25 cellular contexts compared by ENCODE assay signal in genomic region chr20:49122920-49123319, GRCh38.
DNase-seq lines count a peak whose midpoint lies in the region; ATAC-seq, FAIRE-seq and TF ChIP-seq lines count a peak whose summit lies in the region.
"Had no signal": no experiment of that assay in that cellular context is flagged by ENCODE, and none has a peak within 500 bp of the region (broad histone marks: within the 10 kb centered on the region; RNA-seq: fewer than 3 reads in every experiment).

No MANE protein-coding gene starts in this region.

- H2BK120ac ChIP-seq in H1 (replicated peaks; ENCODE audit: low read depth, low read length): no peak overlapping the region

- H3K79me1 ChIP-seq in H1 (ENCODE audit: low read depth, low read length): no peaks in the 10 kb centered on the region

- H3K4me2 ChIP-seq in K562 (ENCODE audit: insufficient read depth, low read length) (no peak overlapping the region), H1 (ENCODE audit: insufficient read depth in 1 of 2, low read depth in 2 of 2, low read length in 2 of 2) (no peak overlapping the region), HepG2 (ENCODE audit: low read depth, low read length) (no peak overlapping the region)
- H3K4me2 ChIP-seq: BLaER1 treated with 17β-estradiol and CSF1 and Interleukin-3, amounts not matched to agents 10 nM and 100 nM had no signal

- H4K8ac ChIP-seq in H1 (ENCODE audit: extremely low read depth, insufficient read depth, low read length): peak overlapping the region; percentile 69; the same call in 1 of the 2 replicates

- H4K91ac ChIP-seq in H1 (replicated peaks; ENCODE audit: insufficient read length, low read length): no peak overlapping the region

- H3K14ac ChIP-seq in H1 (ENCODE audit: insufficient read length): no peak overlapping the region

- no peak overlapping the region for H3K9ac ChIP-seq in K562 (ENCODE audit: insufficient read depth in 1 of 2, low read depth in 2 of 2, low read length in 2 of 2)
- H3K9ac ChIP-seq in H1 (replicated peaks in 1 of 4; ENCODE audit: extremely low read depth in 1 of 4, low read depth in 3 of 4, low read length in 3 of 4): no peak overlapping the region
- no peak overlapping the region for H3K9ac ChIP-seq in HepG2 (ENCODE audit: insufficient read depth, low read depth, low read length)
- H3K9ac ChIP-seq: BLaER1 treated with 17β-estradiol and CSF1 and Interleukin-3, amounts not matched to agents 10 nM and 100 nM had no signal

- no peak overlapping the region for H3K56ac ChIP-seq in H1 (replicated peaks; ENCODE audit: insufficient read length, low read depth, low read length)

- WGBS in K562 (ENCODE audit: insufficient coverage, low coverage, missing lambda C conversion rate): 90% methylated on average over 13 of the region's 13 CpGs
- 97% methylated on average over 12 of the region's 13 CpGs; no CpG with 5 or more reads in 1 of the 2 experiments for WGBS in H1 (ENCODE audit: extremely low coverage in 1 of 2, insufficient coverage in 1 of 2, insufficient read length in 1 of 2, insufficient replicate concordance in 2 of 2, low coverage in 1 of 2, low lambda C conversion rate in 2 of 2, missing lambda C conversion rate in 1 of 2), 2 experiments
- 91% methylated on average over 13 of the region's 13 CpGs for WGBS in HepG2 (ENCODE audit: low lambda C conversion rate)

- H2BK15ac ChIP-seq in H1 (ENCODE audit: low read length): no peak overlapping the region

- no peak overlapping the region for H2AK5ac ChIP-seq in H1 (ENCODE audit: low read depth, low read length)

- POLR2A ChIA-PET in K562 (lab: Yijun Ruan, JAX): no interaction called here
- POLR2A ChIA-PET in H1 (lab: Charles Lee; ENCODE audit: partially characterized antibody): no interaction called here
- POLR2A ChIA-PET in HepG2 (lab: Yijun Ruan, JAX): interaction anchor here (1.0 kb wide), 1 partner anchor 137 kb away, joined by 3 read pairs; no protein-coding TSS in a partner anchor

- BruUV-seq in K562 (replicated peaks; lab: Mats Ljungman, UMichigan) (no TSS peak), HepG2 (replicated peaks; lab: Mats Ljungman, UMichigan) (no TSS peak)

- in situ Hi-C loops in K562 (cut with MboI): no loop called here
- in situ Hi-C loops in HepG2 (cut with HindIII; ENCODE audit: extremely low pct_ligation_motif_present, low pct_unique_long_range_greater_than_20kb): no loop called here
- in situ Hi-C loops in GM13977 (cut with MboI; ENCODE audit: low pct_unique_long_range_greater_than_20kb, low sequenced_read_pairs, unreplicated experiment): no loop called here

- H3K23ac ChIP-seq in H1 (ENCODE audit: insufficient read length): no peak overlapping the region

- intact Hi-C loops in K562 (cut with micrococcal nuclease) (no loop called here), HepG2 (cut with micrococcal nuclease; ENCODE audit: unreplicated experiment) (no loop called here)

- TF ChIP-seq RAD21 in K562 (CRISPR knock-in tag; conservative IDR thresholded peaks at IDR 0.05 in 1 of 2, IDR thresholded peaks at IDR 0.05 in 1 of 2): no peak
- TF ChIP-seq RAD21 in H1 (IDR thresholded peaks at IDR 0.05 in 1 of 2, conservative IDR thresholded peaks at IDR 0.05 in 1 of 2; ENCODE audit: low read depth in 2 of 2, low read length in 2 of 2): no peak
- TF ChIP-seq RAD21 in HepG2 (CRISPR knock-in tag; IDR thresholded peaks at IDR 0.05): no peak

- H3K36me3 ChIP-seq in K562 (ENCODE audit: control insufficient read depth, insufficient read depth, low read length) (peaks cover 75% of the 10 kb centered on the region), H1 (ENCODE audit: control insufficient read depth in 2 of 4, insufficient read depth in 4 of 4, low read length in 3 of 4) (peaks cover 10 to 40% (median 34%) of the 10 kb centered on the region in 4 experiments; a peak in 7 of 8 replicates), HepG2 (replicated peaks in 1 of 2; ENCODE audit: control insufficient read depth in 1 of 2, insufficient read depth in 2 of 2, low read length in 2 of 2) (peaks cover 45 to 75% of the 10 kb centered on the region in 2 experiments)

- H3K9me3 ChIP-seq in K562 (replicated peaks; ENCODE audit: control insufficient read depth, insufficient read depth, low read depth, low read length) (no peaks in the 10 kb centered on the region), H1 (ENCODE audit: insufficient read depth in 2 of 2, low read depth in 1 of 2, low read length in 1 of 2) (no peaks in the 10 kb centered on the region), HepG2 (ENCODE audit: low read length) (no peaks in the 10 kb centered on the region)
- H3K9me3 ChIP-seq: BLaER1 treated with 17β-estradiol and CSF1 and Interleukin-3, amounts not matched to agents 10 nM and 100 nM; Caco-2 had no signal

- H2BK5ac ChIP-seq in H1 (ENCODE audit: low read depth, low read length): no peak overlapping the region

- no peaks in the 10 kb centered on the region for H3K23me2 ChIP-seq in H1 (ENCODE audit: low read depth, low read length)

- CTCF ChIA-PET in K562 (lab: Yijun Ruan, JAX; ENCODE audit: low intra/inter-chr PET ratio) (interaction anchor here (0.5 kb wide), 1 partner anchor 256 kb away, joined by 3 read pairs; no protein-coding TSS in a partner anchor), H1 (lab: Charles Lee; ENCODE audit: partially characterized antibody) (no interaction called here), HepG2 (lab: Yijun Ruan, JAX; ENCODE audit: low intra/inter-chr PET ratio, low total read pairs) (no interaction called here)

- H3K27me3 ChIP-seq in K562 (ENCODE audit: control insufficient read depth in 2 of 2, insufficient read depth in 2 of 2, low read length in 2 of 2): no peaks in the 10 kb centered on the region
- H3K27me3 ChIP-seq in H1 (replicated peaks in 1 of 4; ENCODE audit: control insufficient read depth in 3 of 4, extremely low read depth in 1 of 4, insufficient read depth in 3 of 4, low read length in 3 of 4): no peaks in the 10 kb centered on the region
- H3K27me3 ChIP-seq in HepG2 (ENCODE audit: control insufficient read depth in 1 of 2, insufficient read depth in 2 of 2, low read length in 2 of 2): no peaks in the 10 kb centered on the region
- H3K27me3 ChIP-seq: BLaER1 treated with 17β-estradiol and CSF1 and Interleukin-3, amounts not matched to agents 10 nM and 100 nM had no signal

- no peak overlapping the region for H4K5ac ChIP-seq in H1 (ENCODE audit: insufficient read length, low read depth, low read length)

- no peak overlapping the region for H2BK20ac ChIP-seq in H1 (ENCODE audit: low read length)

- no peak overlapping the region for H3K18ac ChIP-seq in H1 (ENCODE audit: extremely low read depth, low read length)

- H2BK12ac ChIP-seq in H1 (ENCODE audit: low read depth, low read length): no peak overlapping the region

- DNase-seq in D341Med (ENCODE audit: low spot score): peak; percentile 82
- DNase-seq in K562 (ENCODE audit: extremely low read depth in 1 of 4, low spot score in 3 of 4): no peak
- DNase-seq in H1 (ENCODE audit: low read depth in 1 of 2, low spot score in 2 of 2): no peak
- DNase-seq in HepG2 (ENCODE audit: low spot score): no peak
- DNase-seq in AG20443 (ENCODE audit: low spot score): no peak
- no peak for DNase-seq in ureter (ENCODE audit: low spot score)
- DNase-seq in GM13977 (ENCODE audit: low spot score): no peak
- DNase-seq in stimulated activated CD4-positive, alpha-beta T cell treated with anti-CD3 and anti-CD28 coated beads, Interleukin-15, amount 100 ng/mL, for 24 hours: no peak
- DNase-seq: 8988T; ACHN; AML-193; Caco-2; Calu3; CD4-positive, alpha-beta T cell; CD8-positive, alpha-beta T cell; DMS 273 treated with DMSO at 0.1 percent for 48 hours; DMS153; DMS79 treated with DMSO at 0.1 percent for 48 hours; GF-D8 had no signal

- H3K9me1 ChIP-seq in K562 (ENCODE audit: control insufficient read depth, insufficient read depth, low read length): no peaks in the 10 kb centered on the region

- H3K4ac ChIP-seq in H1 (replicated peaks; ENCODE audit: insufficient read length, low read depth, low read length): no peak overlapping the region

- no peaks in the 10 kb centered on the region for H4K20me1 ChIP-seq in K562 (replicated peaks; ENCODE audit: control insufficient read depth, insufficient read depth, low read length)
- peaks cover 0 to 2% of the 10 kb centered on the region in 2 experiments for H4K20me1 ChIP-seq in H1 (replicated peaks in 1 of 2; ENCODE audit: control insufficient read depth in 1 of 2, insufficient read depth in 2 of 2, low read length in 2 of 2)
- H4K20me1 ChIP-seq in HepG2 (ENCODE audit: insufficient read depth, low read length): no peaks in the 10 kb centered on the region; the same call in 1 of the 2 replicates

- FAIRE-seq in K562 (lab: Jason Lieb, UNC) (no peak), H1 (lab: Jason Lieb, UNC) (no peak), HepG2 (lab: Jason Lieb, UNC) (no peak)
- FAIRE-seq: A204.1, G401.6, GM12891, GM18507 had no signal

- no peaks in the 10 kb centered on the region; the same call in 2 of the 3 replicates for H3K79me2 ChIP-seq in K562 (ENCODE audit: control insufficient read depth, insufficient read depth, low read length)
- H3K79me2 ChIP-seq in H1 (ENCODE audit: control insufficient read depth in 1 of 2, insufficient read depth in 2 of 2, low read length in 2 of 2): no peaks in the 10 kb centered on the region
- H3K79me2 ChIP-seq in HepG2 (ENCODE audit: insufficient read depth, low read length): no peaks in the 10 kb centered on the region

- H3K4me3 ChIP-seq in K562: no peak overlapping the region
- no peak overlapping the region for H3K4me3 ChIP-seq in H1 (ENCODE audit: extremely low read depth in 1 of 4, insufficient read depth in 2 of 4, low read depth in 3 of 4, low read length in 4 of 4)
- no peak overlapping the region for H3K4me3 ChIP-seq in HepG2 (replicated peaks in 1 of 3; ENCODE audit: insufficient read depth in 1 of 3, low read depth in 2 of 3, low read length in 3 of 3)
- H3K4me3 ChIP-seq: BLaER1 treated with 17β-estradiol and CSF1 and Interleukin-3, amounts not matched to agents 10 nM and 100 nM had no signal

- TF ChIP-seq EP300 in K562 (IDR thresholded peaks at IDR 0.05; ENCODE audit: low read length): no peak
- no peak for TF ChIP-seq EP300 in H1 (IDR thresholded peaks at IDR 0.05; ENCODE audit: borderline replicate concordance in 1 of 2, low read depth in 2 of 2, low read length in 2 of 2)
- no peak for TF ChIP-seq EP300 in HepG2 (IDR thresholded peaks at IDR 0.05; ENCODE audit: low read depth in 2 of 2, low read length in 2 of 2)
- TF ChIP-seq EP300 in HepG2 (CRISPR knock-in tag; IDR thresholded peaks at IDR 0.05; ENCODE audit: borderline replicate concordance): no peak

- H3K27ac ChIP-seq in K562 (ENCODE audit: extremely low read depth, low read depth, low read length): no peak overlapping the region
- no peak overlapping the region for H3K27ac ChIP-seq in H1 (ENCODE audit: low read depth, low read length)
- H3K27ac ChIP-seq in HepG2 (ENCODE audit: extremely low read length, insufficient read depth, low read length): no peak overlapping the region
- H3K27ac ChIP-seq: BLaER1 treated with 17β-estradiol and CSF1 and Interleukin-3, amounts not matched to agents 10 nM and 100 nM; C4-2B had no signal

- no peaks in the 10 kb centered on the region for H3K4me1 ChIP-seq in K562 (replicated peaks in 1 of 2; ENCODE audit: control insufficient read depth in 2 of 2, insufficient read depth in 2 of 2, low read length in 2 of 2)
- H3K4me1 ChIP-seq in H1 (replicated peaks in 1 of 4; ENCODE audit: control insufficient read depth in 3 of 4, insufficient read depth in 4 of 4, low read length in 3 of 4): no peaks in the 10 kb centered on the region
- H3K4me1 ChIP-seq in HepG2 (ENCODE audit: insufficient read depth, low read length): no peaks in the 10 kb centered on the region
- H3K4me1 ChIP-seq: BLaER1 treated with 17β-estradiol and CSF1 and Interleukin-3, amounts not matched to agents 10 nM and 100 nM; Caco-2 had no signal

- H2AFZ ChIP-seq in K562 (ENCODE audit: low read depth, low read length): no peak overlapping the region
- H2AFZ ChIP-seq in H1 (ENCODE audit: low read length): no peak overlapping the region
- H2AFZ ChIP-seq in HepG2 (ENCODE audit: low read length): no peak overlapping the region

- no peak for TF ChIP-seq POLR2A in K562 (conservative IDR thresholded peaks at IDR 0.05)
- TF ChIP-seq POLR2A in H1 (IDR thresholded peaks at IDR 0.05; ENCODE audit: control extremely low read depth in 1 of 2, low read depth in 2 of 2, low read length in 2 of 2): no peak
- no peak for TF ChIP-seq POLR2A in HepG2 (IDR thresholded peaks at IDR 0.05; ENCODE audit: insufficient read depth in 1 of 2, low read depth in 2 of 2, low read length in 2 of 2)

- TF ChIP-seq CTCF in K562 (IDR thresholded peaks at IDR 0.05 in 2 of 3, conservative IDR thresholded peaks at IDR 0.05 in 1 of 3; ENCODE audit: insufficient read depth in 2 of 3, low read depth in 1 of 3, low read length in 3 of 3): no peak
- TF ChIP-seq CTCF in H1 (IDR thresholded peaks at IDR 0.05; ENCODE audit: control extremely low read depth in 1 of 3, insufficient read depth in 1 of 3, low read depth in 1 of 3, low read length in 3 of 3): no peak
- TF ChIP-seq CTCF in HepG2 (CRISPR knock-in tag; IDR thresholded peaks at IDR 0.05): no peak
- no peak for TF ChIP-seq CTCF in GM13977 (IDR thresholded peaks at IDR 0.05; ENCODE audit: extremely low read depth, insufficient read depth, missing control alignments)

- no peak for ATAC-seq in K562
- ATAC-seq in HepG2: no peak
- ATAC-seq: CD8-positive, alpha-beta T cell had no signal
